ENCODE assay signal across 29 cellular contexts in genomic region chr18:48303883-48304282, GRCh38.
"Had no signal": no experiment of that assay in that cellular context is flagged by ENCODE, and none has a peak within 500 bp of the region (broad histone marks: within the 10 kb centered on the region; RNA-seq: fewer than 3 reads in every experiment).

No MANE protein-coding gene starts in this region.

- DNase-seq: activated CD4-positive, alpha-beta memory T cell treated with anti-CD3 and anti-CD28 coated beads for 36 hours; activated CD4-positive, alpha-beta T cell treated with anti-CD3 and anti-CD28 coated beads for 36 hours; activated CD4-positive, alpha-beta T cell treated with anti-CD3 and anti-CD28 coated beads, Interleukin-2, amount 10 ng/mL, durations not matched to agents 24 days and 14 days; activated CD4-positive, CD25-positive, alpha-beta regulatory T cell; activated CD4-positive, CD25-positive, alpha-beta regulatory T cell treated with anti-CD3 and anti-CD28 coated beads, Interleukin-2, amount 50 U/mL, for 72 hours; activated CD8-positive, alpha-beta memory T cell treated with anti-CD3 and anti-CD28 coated beads, Interleukin-2, amount 10 ng/mL, durations not matched to agents 7 days and 5 days; activated CD8-positive, alpha-beta memory T cell treated with anti-CD3 and anti-CD28 coated beads, Interleukin-2, amount 50 U/mL, for 4 hours; activated CD8-positive, alpha-beta T cell treated with anti-CD3 and anti-CD28 coated beads, Interleukin-2, amount 10 ng/mL, durations not matched to agents 7 days and 5 days; activated gamma-delta T cell treated with Interleukin-2 at 50 U/mL for 16 hours; activated naive CD4-positive, alpha-beta T cell treated with anti-CD3 and anti-CD28 coated beads, Interleukin-2, amount 50 U/mL, for 16 hours; activated naive CD4-positive, alpha-beta T cell treated with Interleukin-2 at 50 U/mL for 16 hours; activated T-cell treated with anti-CD3 and anti-CD28 coated beads, Interleukin-2, amount 50 U/mL, for 1 hour; activated T-cell treated with anti-CD3 and anti-CD28 coated beads, Interleukin-2, amount 50 U/mL, for 48 hours; amniotic stem cell; anterior cingulate cortex; brain microvascular endothelial cell; caudate nucleus; cortex of kidney; dermis blood vessel endothelial cell; effector CD4-positive, alpha-beta T cell; effector memory CD8-positive, alpha-beta T cell; erythroblast; foreskin keratinocyte; gastrocnemius medialis; T-helper 2 cell had no signal

- FAIRE-seq: astrocyte, bronchial epithelial cell, colon had no signal

- H3K4me3 ChIP-seq: esophagus muscularis mucosa, gastrocnemius medialis had no signal

- H3K4me1 ChIP-seq: gastrocnemius medialis had no signal

- H3K27me3 ChIP-seq: brain microvascular endothelial cell, esophagus muscularis mucosa, foreskin keratinocyte, gastrocnemius medialis had no signal

- H3K36me3 ChIP-seq: brain microvascular endothelial cell, esophagus muscularis mucosa, gastrocnemius medialis had no signal

- H3K9me3 ChIP-seq: esophagus muscularis mucosa, gastrocnemius medialis had no signal

- H3K27ac ChIP-seq: brain microvascular endothelial cell, esophagus muscularis mucosa, foreskin keratinocyte, gastrocnemius medialis had no signal
